In genomic region chr22:38923463-38924196, GRCh38 we compare ENCODE assay signal across 8 cellular contexts. TPM values are rescaled to one million over a fixed set of nuclear protein-coding genes. Genes with fewer than 3 reads are reported as not detected.
DNase-seq lines count a peak whose midpoint lies in the region; ATAC-seq, FAIRE-seq and TF ChIP-seq lines count a peak whose summit lies in the region.

No MANE protein-coding gene starts in this region.

- H3K9me3 ChIP-seq in keratinocyte (ENCODE audit: control insufficient read depth, low read depth, low read length): no peaks in the 10 kb centered on the region
- H3K9me3 ChIP-seq in stomach: no peaks in the 10 kb centered on the region

- H3K4me1 ChIP-seq in keratinocyte (ENCODE audit: control insufficient read depth, extremely low read depth, insufficient read depth, low read length): peaks cover 24% of the 10 kb centered on the region
- H3K4me1 ChIP-seq in stomach: peaks cover 43 to 75% (median 46%) of the 10 kb centered on the region in 4 donors

- TF ChIP-seq EP300 in stomach (IDR thresholded peaks at IDR 0.05): no peak

- no peaks in the 10 kb centered on the region for H3K79me2 ChIP-seq in keratinocyte (ENCODE audit: control insufficient read depth, insufficient read depth, low read length)

- no peaks in the 10 kb centered on the region for H4K20me1 ChIP-seq in keratinocyte (ENCODE audit: control insufficient read depth, extremely low read depth, insufficient read depth, low read length)

- intact Hi-C loops in stomach (cut with DNase I; ENCODE audit: low total_unique reads): no loop called here

- ATAC-seq in stimulated activated naive CD8-positive, alpha-beta T cell treated with anti-CD3 and anti-CD28 coated beads, Interleukin-15, Interleukin-2, amounts not matched to agents 100 U/mL and 50 U/mL, for 24 hours: no peak
- no peak for ATAC-seq in HG02938 (IDR thresholded peaks at IDR 0.05; ENCODE audit: unreplicated experiment)

- H3K27me3 ChIP-seq in brain microvascular endothelial cell (replicated peaks): no peaks in the 10 kb centered on the region
- peaks cover 30% of the 10 kb centered on the region for H3K27me3 ChIP-seq in keratinocyte (ENCODE audit: control insufficient read depth, extremely low read depth, insufficient read depth, low read length)
- H3K27me3 ChIP-seq in stomach: no peaks in the 10 kb centered on the region

- H2AFZ ChIP-seq in keratinocyte (ENCODE audit: control insufficient read depth, low read length): peak overlapping the region; percentile 82

- peak overlapping the region; percentile 0 for H3K27ac ChIP-seq in brain microvascular endothelial cell
- H3K27ac ChIP-seq in keratinocyte (ENCODE audit: control insufficient read depth, insufficient read depth, low read length): no peak overlapping the region
- H3K27ac ChIP-seq in stomach: peak overlapping the region; percentile 79 to 94 (median 91)

- peak overlapping the region; percentile 15 for H3K4me3 ChIP-seq in brain microvascular endothelial cell (ENCODE audit: low read depth, low read length)
- peak overlapping the region; percentile 6 to 47 (median 30) for H3K4me3 ChIP-seq in keratinocyte (ENCODE audit: control insufficient read depth in 2 of 3, extremely low read depth in 1 of 3, insufficient read depth in 2 of 3, low read depth in 1 of 3, low read length in 3 of 3)
- peak overlapping the region in 3 of 4 donors; percentile 7 to 18 (median 11) for H3K4me3 ChIP-seq in stomach

- peak; percentile 23 for TF ChIP-seq CTCF in D721Med (IDR thresholded peaks at IDR 0.05; ENCODE audit: insufficient read depth, missing control alignments)
- TF ChIP-seq CTCF in brain microvascular endothelial cell (IDR thresholded peaks at IDR 0.05; ENCODE audit: low read depth, low read length, missing control alignments): peak; percentile 44
- peak; percentile 8 to 34 (median 30) for TF ChIP-seq CTCF in keratinocyte (optimal IDR thresholded peaks at IDR 0.05 in 1 of 3, IDR thresholded peaks at IDR 0.05 in 1 of 3, conservative IDR thresholded peaks at IDR 0.05 in 1 of 3; ENCODE audit: extremely low read depth in 1 of 3, insufficient read depth in 2 of 3, low read length in 3 of 3)
- peak in 2 of 7 experiments; percentile 15 to 22 for TF ChIP-seq CTCF in stomach (IDR thresholded peaks at IDR 0.05)

- DNase-seq in D721Med (ENCODE audit: insufficient read length, low spot score): no peak
- DNase-seq in NCI-H2029 treated with DMSO at 0.1 percent for 48 hours (lab: John Stamatoyannopoulos, UW): peak; percentile 97
- DNase-seq in brain microvascular endothelial cell: peak; percentile 36
- peak; percentile 66 for DNase-seq in keratinocyte (ENCODE audit: low read depth, low spot score)
- DNase-seq in stomach: peak; percentile 80
- DNase-seq in stimulated activated naive CD8-positive, alpha-beta T cell treated with anti-CD3 and anti-CD28 coated beads, Interleukin-15, Interleukin-2, amounts not matched to agents 100 U/mL and 50 U/mL, for 24 hours: no peak
- DNase-seq in RPMI8226: no peak

- dilution Hi-C loops in keratinocyte (cut with MboI; ENCODE audit: extremely low pct_ligation_motif_present, low sequenced_read_pairs): no loop called here

- in situ Hi-C loops in brain microvascular endothelial cell (cut with HindIII; ENCODE audit: low pct_ligation_motif_present, low sequenced_read_pairs): no loop called here

- WGBS in stomach, 5 donors: 16 to 28% (median 21%) methylated on average over 9 of the region's 9 CpGs

- H3K4me2 ChIP-seq in keratinocyte (ENCODE audit: control insufficient read depth, extremely low read depth, insufficient read depth, low read depth, low read length): peak overlapping the region; percentile 85

- FAIRE-seq in D721Med (lab: Jason Lieb, UNC) (no peak), keratinocyte (lab: Jason Lieb, UNC) (peak; percentile 73)

- H3K9ac ChIP-seq in keratinocyte (ENCODE audit: control insufficient read depth, extremely low read depth, insufficient read depth, low read length): no peak overlapping the region

- no peak for TF ChIP-seq POLR2A in stomach (IDR thresholded peaks at IDR 0.05)

- H3K9me1 ChIP-seq in keratinocyte (ENCODE audit: control insufficient read depth, extremely low read depth, insufficient read depth, low read length): no peaks in the 10 kb centered on the region

- H3K36me3 ChIP-seq in brain microvascular endothelial cell (replicated peaks) (no peaks in the 10 kb centered on the region), keratinocyte (ENCODE audit: control insufficient read depth in 2 of 2, extremely low read depth in 1 of 2, insufficient read depth in 2 of 2, low read length in 2 of 2) (no peaks in the 10 kb centered on the region), stomach (no peaks in the 10 kb centered on the region)

RNA-seq across cellular contexts. Expression of gene APOBEC3A, which starts 33.8 kb away (rescaled TPM):
- polyA plus RNA-seq in keratinocyte: 0.48 to 0.50 TPM in 2 of 3 replicates, not detected in the other
- polyA plus RNA-seq in keratinocyte (2011; ENCODE audit: low read depth): 0.52 TPM
- 0.10 and 0.43 TPM in 2 replicates for polyA plus RNA-seq in keratinocyte (2011; cell fraction: cytosol; rRNA removed)
- 0.81 and 1.2 TPM in 2 replicates for polyA plus RNA-seq in keratinocyte (2011; cell fraction: nucleus; rRNA removed)
- polyA plus RNA-seq in keratinocyte (2012; ENCODE audit: low replicate concordance): 1.2 TPM in 1 of 2 replicates, not detected in the other
- polyA minus RNA-seq in keratinocyte: not detected in 3 replicates
- not detected for polyA minus RNA-seq in keratinocyte (2011; cell fraction: cytosol; rRNA and poly(A)+ RNA removed)
- 0.42 TPM in 1 of 2 replicates, not detected in the other for polyA minus RNA-seq in keratinocyte (2011; cell fraction: nucleus; rRNA and poly(A)+ RNA removed)
- 1 to 10 TPM in 2 of 5 donors, not detected in 3; 1.8 to 3.3 TPM for total RNA-seq in stomach
- 1 to 10 TPM in 2 of 3 donors, not detected in 1; 1.2 to 1.9 TPM for polyA plus RNA-seq in stomach

RNA-seq across cellular contexts. Expression of gene CBX6, which starts 51.6 kb away (rescaled TPM):
- polyA plus RNA-seq in keratinocyte: 4.1 to 9.5 TPM (median 4.4 TPM) in 3 replicates
- 1.2 TPM for polyA plus RNA-seq in keratinocyte (2011; ENCODE audit: low read depth)
- 3.5 and 7.1 TPM in 2 replicates for polyA plus RNA-seq in keratinocyte (2011; cell fraction: cytosol; rRNA removed)
- 11.4 and 16.0 TPM in 2 replicates for polyA plus RNA-seq in keratinocyte (2011; cell fraction: nucleus; rRNA removed)
- 5.7 and 17.2 TPM in 2 replicates for polyA plus RNA-seq in keratinocyte (2012; ENCODE audit: low replicate concordance)
- polyA minus RNA-seq in keratinocyte: 12.7 to 38.8 TPM (median 15.1 TPM) in 3 replicates
- polyA minus RNA-seq in keratinocyte (2011; cell fraction: cytosol; rRNA and poly(A)+ RNA removed): 45.8 TPM
- 25.0 and 27.4 TPM in 2 replicates for polyA minus RNA-seq in keratinocyte (2011; cell fraction: nucleus; rRNA and poly(A)+ RNA removed)
- 10 to 100 TPM; 15.4 to 46.0 (median 32.9) TPM for total RNA-seq in stomach
- polyA plus RNA-seq in stomach: 10 to 100 TPM in 2 of 3 donors, 1 to 10 TPM in 1; 8.9 to 20.3 (median 14.6) TPM

RNA-seq across cellular contexts. Expression of gene APOBEC3B, which starts 58.5 kb away (rescaled TPM):
- polyA plus RNA-seq in keratinocyte (1.5 to 4.9 TPM (median 3.4 TPM) in 3 replicates), stomach (1 to 10 TPM; 1.7 to 8.7 (median 3.8) TPM)
- 1.6 TPM for polyA plus RNA-seq in keratinocyte (2011; ENCODE audit: low read depth)
- polyA plus RNA-seq in keratinocyte (2011; cell fraction: cytosol; rRNA removed): 1.5 and 1.8 TPM in 2 replicates
- polyA plus RNA-seq in keratinocyte (2011; cell fraction: nucleus; rRNA removed): 1.7 and 2.3 TPM in 2 replicates
- polyA plus RNA-seq in keratinocyte (2012; ENCODE audit: low replicate concordance): 1.7 and 4.8 TPM in 2 replicates
- polyA minus RNA-seq in keratinocyte: 2.0 to 3.7 TPM (median 2.8 TPM) in 3 replicates
- polyA minus RNA-seq in keratinocyte (2011; cell fraction: cytosol; rRNA and poly(A)+ RNA removed): not detected
- polyA minus RNA-seq in keratinocyte (2011; cell fraction: nucleus; rRNA and poly(A)+ RNA removed): 0.39 and 0.84 TPM in 2 replicates
- 1 to 10 TPM in 2 of 5 donors, not detected in 3; 1.1 to 4.8 TPM for total RNA-seq in stomach

Comparison
In these comparisons a context has a peak if more than half of its experiments do, and no peak if none do; other contexts are left out.
1. DNase-seq: peak in NCI-H2029 treated with DMSO at 0.1 percent for 48 hours (single experiment), brain microvascular endothelial cell (single experiment), keratinocyte (single experiment) and stomach (single experiment); none in D721Med (single experiment), stimulated activated naive CD8-positive, alpha-beta T cell treated with anti-CD3 and anti-CD28 coated beads, Interleukin-15, Interleukin-2, amounts not matched to agents 100 U/mL and 50 U/mL, for 24 hours (single experiment) and RPMI8226 (single experiment).
2. Peak in every context shown above with its lines, with median percentiles within 50 percentile points of each other: H3K4me3 ChIP-seq.